Comparison of ENCODE assay signal across 37 cellular contexts in genomic region chr13:29137016-29137415, GRCh38.
"Had no signal": no experiment of that assay in that cellular context is flagged by ENCODE, and none has a peak within 500 bp of the region (broad histone marks: within the 10 kb centered on the region; RNA-seq: fewer than 3 reads in every experiment).

No MANE protein-coding gene starts in this region.

- H3K4me3 Mint-ChIP-seq: activated CD4-positive, alpha-beta memory T cell treated with anti-CD3 and anti-CD28 coated beads, Interleukin-2, amount 10 ng/mL, durations not matched to agents 7 days and 5 days; activated CD4-positive, alpha-beta T cell treated with anti-CD3 and anti-CD28 coated beads for 36 hours; activated CD4-positive, alpha-beta T cell treated with anti-CD3 and anti-CD28 coated beads, Interleukin-2, amount 10 ng/mL, durations not matched to agents 7 days and 5 days; activated CD8-positive, alpha-beta memory T cell treated with anti-CD3 and anti-CD28 coated beads, Interleukin-2, amount 10 ng/mL, durations not matched to agents 7 days and 5 days; activated CD8-positive, alpha-beta T cell treated with anti-CD3 and anti-CD28 coated beads, Interleukin-2, amount 10 ng/mL, durations not matched to agents 7 days and 5 days; activated naive CD4-positive, alpha-beta T cell treated with anti-CD3 and anti-CD28 coated beads for 36 hours; activated naive CD8-positive, alpha-beta T cell treated with anti-CD3 and anti-CD28 coated beads for 36 hours; activated T-cell treated with anti-CD3 and anti-CD28 coated beads, Interleukin-2, amount 50 U/mL, for 24 hours; T-helper 1 cell treated with Interleukin-12 subunit alpha and Interleukin-12 subunit beta and Interleukin-4 antibody, amounts not matched to agents 30 μg/mL and 1 μg/mL, for 36 hours; T-helper 2 cell treated with Interferon-gamma antibody and Interleukin-4, amounts not matched to agents 5 μg/mL and 100 μg/mL, for 36 hours had no signal

- H3K36me3 ChIP-seq: adrenal gland, brain microvascular endothelial cell, breast epithelium had no signal

- FAIRE-seq: astrocyte, TTC549 had no signal

- H3K36me3 Mint-ChIP-seq: activated CD8-positive, alpha-beta memory T cell treated with anti-CD3 and anti-CD28 coated beads, Interleukin-2, amount 10 ng/mL, durations not matched to agents 7 days and 5 days; activated naive CD4-positive, alpha-beta T cell treated with anti-CD3 and anti-CD28 coated beads, Interleukin-2, amount 50 U/mL, for 72 hours; activated naive CD8-positive, alpha-beta T cell treated with anti-CD3 and anti-CD28 coated beads for 36 hours had no signal

- ATAC-seq: activated CD4-positive, alpha-beta T cell treated with anti-CD3 and anti-CD28 coated beads for 36 hours; activated CD4-positive, CD25-positive, alpha-beta regulatory T cell treated with anti-CD3 and anti-CD28 coated beads, Interleukin-2, amount 50 U/mL, for 24 hours; activated CD8-positive, alpha-beta memory T cell treated with anti-CD3 and anti-CD28 coated beads, Interleukin-2, amount 10 ng/mL, durations not matched to agents 7 days and 5 days; activated CD8-positive, alpha-beta T cell treated with anti-CD3 and anti-CD28 coated beads, Interleukin-2, amount 10 ng/mL, durations not matched to agents 7 days and 5 days; activated naive CD4-positive, alpha-beta T cell treated with anti-CD3 and anti-CD28 coated beads, Interleukin-2, amount 50 U/mL, for 72 hours; body of pancreas had no signal

- H3K27me3 ChIP-seq: adrenal gland, body of pancreas, brain microvascular endothelial cell, breast epithelium had no signal

- H3K27ac Mint-ChIP-seq: activated CD4-positive, alpha-beta memory T cell treated with anti-CD3 and anti-CD28 coated beads, Interleukin-2, amount 10 ng/mL, durations not matched to agents 7 days and 5 days; activated CD4-positive, alpha-beta T cell treated with anti-CD3 and anti-CD28 coated beads for 36 hours; activated CD4-positive, alpha-beta T cell treated with anti-CD3 and anti-CD28 coated beads, Interleukin-2, amount 10 ng/mL, durations not matched to agents 7 days and 5 days; activated CD8-positive, alpha-beta memory T cell treated with anti-CD3 and anti-CD28 coated beads, Interleukin-2, amount 10 ng/mL, durations not matched to agents 7 days and 5 days; activated CD8-positive, alpha-beta T cell treated with anti-CD3 and anti-CD28 coated beads, Interleukin-2, amount 10 ng/mL, durations not matched to agents 7 days and 5 days; activated naive CD4-positive, alpha-beta T cell treated with anti-CD3 and anti-CD28 coated beads for 36 hours; activated naive CD4-positive, alpha-beta T cell treated with anti-CD3 and anti-CD28 coated beads, Interleukin-2, amount 50 U/mL, for 72 hours; activated naive CD8-positive, alpha-beta T cell treated with anti-CD3 and anti-CD28 coated beads for 36 hours; activated T-cell treated with anti-CD3 and anti-CD28 coated beads, Interleukin-2, amount 50 U/mL, for 24 hours; activated T-helper 2 cell treated with anti-CD3 and anti-CD28 coated beads, Interferon-gamma antibody, Interleukin-2, Interleukin-4, amounts not matched to agents 10 μg/mL and 5 μg/mL and 100 μg/mL, durations not matched to agents 14 hours and 24 hours and 36 hours; T-helper 1 cell treated with Interleukin-12 subunit alpha and Interleukin-12 subunit beta and Interleukin-4 antibody, amounts not matched to agents 30 μg/mL and 1 μg/mL, for 36 hours; T-helper 2 cell treated with Interferon-gamma antibody and Interleukin-4, amounts not matched to agents 5 μg/mL and 100 μg/mL, for 36 hours had no signal

- H3K9me3 ChIP-seq: adrenal gland, body of pancreas had no signal

- H3K27ac ChIP-seq: adrenal gland, body of pancreas, brain microvascular endothelial cell, breast epithelium, VCaP had no signal

- H3K27me3 Mint-ChIP-seq: activated CD4-positive, alpha-beta memory T cell treated with anti-CD3 and anti-CD28 coated beads, Interleukin-2, amount 10 ng/mL, durations not matched to agents 7 days and 5 days; activated CD8-positive, alpha-beta memory T cell treated with anti-CD3 and anti-CD28 coated beads, Interleukin-2, amount 10 ng/mL, durations not matched to agents 7 days and 5 days; activated naive CD8-positive, alpha-beta T cell treated with anti-CD3 and anti-CD28 coated beads for 36 hours had no signal

- DNase-seq: activated CD4-positive, alpha-beta memory T cell treated with anti-CD3 and anti-CD28 coated beads, Interleukin-2, amount 10 ng/mL, durations not matched to agents 7 days and 5 days; activated CD4-positive, alpha-beta T cell treated with anti-CD3 and anti-CD28 coated beads for 1 hour; activated CD4-positive, alpha-beta T cell treated with anti-CD3 and anti-CD28 coated beads for 36 hours; activated CD4-positive, alpha-beta T cell treated with anti-CD3 and anti-CD28 coated beads for 48 hours; activated CD4-positive, alpha-beta T cell treated with anti-CD3 and anti-CD28 coated beads, Interleukin-2, amount 10 ng/mL, durations not matched to agents 7 days and 5 days; activated CD4-positive, alpha-beta T cell treated with anti-CD3 and anti-CD28 coated beads, Interleukin-2, amount 50 U/mL, for 48 hours; activated CD4-positive, CD25-positive, alpha-beta regulatory T cell; activated CD8-positive, alpha-beta memory T cell treated with anti-CD3 and anti-CD28 coated beads for 24 hours; activated CD8-positive, alpha-beta memory T cell treated with anti-CD3 and anti-CD28 coated beads, Interleukin-2, amount 10 ng/mL, durations not matched to agents 7 days and 5 days; activated CD8-positive, alpha-beta T cell treated with anti-CD3 and anti-CD28 coated beads, Interleukin-2, amount 10 ng/mL, durations not matched to agents 7 days and 5 days; activated effector memory CD4-positive, alpha-beta T cell treated with Interleukin-2 at 50 U/mL for 16 hours; activated gamma-delta T cell; activated naive CD4-positive, alpha-beta T cell; activated naive CD4-positive, alpha-beta T cell treated with anti-CD3 and anti-CD28 coated beads for 36 hours; activated naive CD4-positive, alpha-beta T cell treated with anti-CD3 and anti-CD28 coated beads, Interleukin-2, amount 50 U/mL, for 16 hours; activated naive CD8-positive, alpha-beta T cell treated with anti-CD3 and anti-CD28 coated beads for 36 hours; activated T-cell treated with anti-CD3 and anti-CD28 coated beads for 4 hours; activated T-cell treated with anti-CD3 and anti-CD28 coated beads, Interleukin-2, amount 50 U/mL, for 24 hours; activated T-cell treated with anti-CD3 and anti-CD28 coated beads, Interleukin-2, amount 50 U/mL, for 48 hours; adrenal gland; amniotic stem cell; aorta; body of pancreas; brain microvascular endothelial cell; central memory CD4-positive, alpha-beta T cell; T-helper 1 cell; T-helper 2 cell; T-helper 9 cell had no signal

- H3K4me1 ChIP-seq: adrenal gland, body of pancreas, breast epithelium had no signal

- H3K4me1 Mint-ChIP-seq: activated CD4-positive, alpha-beta memory T cell treated with anti-CD3 and anti-CD28 coated beads, Interleukin-2, amount 10 ng/mL, durations not matched to agents 7 days and 5 days; activated CD4-positive, alpha-beta T cell treated with anti-CD3 and anti-CD28 coated beads for 36 hours; activated CD4-positive, alpha-beta T cell treated with anti-CD3 and anti-CD28 coated beads, Interleukin-2, amount 10 ng/mL, durations not matched to agents 7 days and 5 days; activated CD8-positive, alpha-beta memory T cell treated with anti-CD3 and anti-CD28 coated beads, Interleukin-2, amount 10 ng/mL, durations not matched to agents 7 days and 5 days; activated naive CD8-positive, alpha-beta T cell treated with anti-CD3 and anti-CD28 coated beads for 36 hours had no signal

- H3K4me3 ChIP-seq: adrenal gland, body of pancreas, breast epithelium had no signal
